In the genomic region with DNA sequence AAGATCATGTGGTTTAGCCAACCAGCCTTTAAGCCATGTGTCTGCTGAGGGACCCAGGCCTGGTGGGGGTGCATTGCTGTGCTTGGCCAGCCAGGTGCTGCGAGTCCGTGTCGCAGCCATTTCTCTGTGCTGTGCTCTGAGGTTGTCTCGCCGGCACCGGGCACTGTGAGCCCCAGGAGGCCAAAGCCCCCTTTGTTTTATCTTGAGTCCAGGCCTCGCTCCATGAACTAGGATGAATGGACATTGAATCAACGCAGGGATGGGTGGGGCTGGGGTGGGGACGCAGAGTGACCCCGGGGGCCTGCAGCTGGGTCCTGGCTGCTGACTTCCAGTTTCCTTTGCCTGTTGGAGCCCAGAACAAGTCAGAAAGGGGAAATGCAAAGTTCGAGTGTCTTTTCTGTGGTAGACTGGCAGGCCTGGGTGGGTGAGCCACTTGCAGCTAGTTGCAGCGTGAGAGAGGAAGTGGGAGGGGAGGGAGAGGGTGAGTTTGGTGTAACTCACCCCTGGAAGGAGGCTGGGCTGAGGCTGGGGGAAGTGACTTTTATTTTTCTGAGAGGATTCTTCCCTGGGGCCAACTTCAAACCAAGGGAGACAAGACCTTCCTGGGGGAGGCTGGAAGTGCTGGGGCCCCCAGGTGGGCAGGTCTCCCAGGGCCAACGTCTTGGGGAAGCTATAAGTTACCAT, we compare ENCODE assay signal across 8 cellular contexts.
DNase-seq lines count a peak whose midpoint lies in the region; ATAC-seq and TF ChIP-seq lines count a peak whose summit lies in the region.

No MANE protein-coding gene starts in this region.

- H3K4me3 ChIP-seq in Panc1 (ENCODE audit: low read depth in 2 of 2, low read length in 2 of 2) = no peak overlapping the region

- 0 out of 2 replicates have a peak overlapping the region, but pooled peaks have one; percentile 8 for H3K27ac ChIP-seq in Panc1 (ENCODE audit: low read length)

- in situ Hi-C loops in Panc1 (cut with HindIII; ENCODE audit: low pct_unique_long_range_greater_than_20kb, low sequenced_read_pairs) = no loop called here

- H3K36me3 ChIP-seq in Panc1 (ENCODE audit: control insufficient read depth, insufficient read depth, low read length) = no peaks in the 10 kb centered on the region

- no TSS peak for BruUV-seq in Panc1 (replicated peaks; lab: Mats Ljungman, UMichigan)

- H3K27me3 ChIP-seq in Panc1 (ENCODE audit: control insufficient read depth, insufficient read depth, low read length) = no peaks in the 10 kb centered on the region

- H3K9me3 ChIP-seq in Panc1 (ENCODE audit: control insufficient read depth, insufficient read depth, low read depth, low read length) = no peaks in the 10 kb centered on the region

- ATAC-seq in GM18498 (IDR thresholded peaks at IDR 0.05; ENCODE audit: unreplicated experiment) (peak; percentile 54), HG02798 (IDR thresholded peaks at IDR 0.05; ENCODE audit: poor library complexity, unreplicated experiment) (peak; percentile 66), Panc1 (0 out of 2 replicates have a peak, but pooled peaks have one; percentile 14), left ventricle myocardium superior (peak; percentile 73)

- CTCF ChIA-PET in Panc1 (lab: Charles Lee) = interaction anchor here (0.5 kb wide), 1 partner anchor 31 kb away, joined by 7 read pairs; no protein-coding TSS in a partner anchor

- DNase-seq in Panc1 (ENCODE audit: low read depth, low spot score) (no peak), left ventricle myocardium superior (peak; percentile 63), NCI-H1048 (lab: John Stamatoyannopoulos, UW) (no peak), DMS79 (lab: John Stamatoyannopoulos, UW) (no peak)
- DNase-seq in activated effector memory CD4-positive, alpha-beta T cell treated with anti-CD3 and anti-CD28 coated beads, Interleukin-2, amount 50 U/mL, for 16 hours = peak; percentile 90
- peak in 3 of 4 experiments; percentile 48 to 73 (median 64) for DNase-seq in stimulated activated CD4-positive, alpha-beta T cell treated with anti-CD3 and anti-CD28 coated beads, Interleukin-1b, Interleukin-23, amount 100 ng/mL, for 24 hours (ENCODE audit: low read depth in 4 of 4, low spot score in 1 of 4)

- H3K4me1 ChIP-seq in Panc1 (ENCODE audit: control insufficient read depth, insufficient read depth, low read length) = peaks cover 34% of the 10 kb centered on the region

- POLR2A ChIA-PET in Panc1 (lab: Charles Lee) = no interaction called here

- intact Hi-C loops in Panc1 (cut with micrococcal nuclease; ENCODE audit: unreplicated experiment) = no loop called here
- intact Hi-C loops in left ventricle myocardium superior (cut with micrococcal nuclease) = no loop called here

- no peak for TF ChIP-seq CTCF in Panc1 (IDR thresholded peaks at IDR 0.05)

Comparison
In these comparisons a context has a peak if more than half of its experiments do, and no peak if none do; other contexts are left out.
1. ATAC-seq: peak in every context shown above with its lines; median percentile 73 in left ventricle myocardium superior; 66 in HG02798; 54 in GM18498; 14 in Panc1.
2. DNase-seq: peak in activated effector memory CD4-positive, alpha-beta T cell treated with anti-CD3 and anti-CD28 coated beads, Interleukin-2, amount 50 U/mL, for 16 hours (single experiment), left ventricle myocardium superior (single experiment) and stimulated activated CD4-positive, alpha-beta T cell treated with anti-CD3 and anti-CD28 coated beads, Interleukin-1b, Interleukin-23, amount 100 ng/mL, for 24 hours (3 of 4); none in Panc1 (single experiment), NCI-H1048 (single experiment) and DMS79 (single experiment).